Comparison of ENCODE assay signal across 8 cellular contexts in genomic region chr4:98260047-98260578, GRCh38. TPM values are rescaled to one million over a fixed set of nuclear protein-coding genes. Genes with fewer than 3 reads are reported as not detected.
A peak's percentile ranks its signal among the peaks of the same experiment; 100 is the strongest.
DNase-seq lines count a peak whose midpoint lies in the region; FAIRE-seq and TF ChIP-seq lines count a peak whose summit lies in the region.

No MANE protein-coding gene starts in this region.

- no peaks in the 10 kb centered on the region for H3K9me3 ChIP-seq in Karpas-422 (ENCODE audit: low read length)
- no peaks in the 10 kb centered on the region for H3K9me3 ChIP-seq in mucosa of rectum (ENCODE audit: control insufficient read depth in 2 of 2, low read length in 2 of 2)

- H3K4me2 ChIP-seq in Karpas-422 (ENCODE audit: low read depth, low read length, poor library complexity, severe bottlenecking), result peak overlapping the region; percentile 93

- H3K9ac ChIP-seq in Karpas-422 (ENCODE audit: low read length) (peak overlapping the region; percentile 87), mucosa of rectum (ENCODE audit: low read depth in 1 of 2, low read length in 2 of 2) (peak overlapping the region; percentile 96 to 98)

- peaks cover 55% of the 10 kb centered on the region for H3K79me2 ChIP-seq in Karpas-422 (ENCODE audit: low read length)

- H2AFZ ChIP-seq in Karpas-422 (ENCODE audit: low read length), result peak overlapping the region; percentile 95

- H3K4me1 ChIP-seq in Karpas-422 (ENCODE audit: low read length), result peaks cover 23% of the 10 kb centered on the region
- H3K4me1 ChIP-seq in mucosa of rectum (ENCODE audit: control insufficient read depth in 2 of 2, insufficient read depth in 2 of 2, low read length in 2 of 2), result peaks cover 16% of the 10 kb centered on the region in 2 donors

- peak; percentile 19 for DNase-seq in GM12891 (ENCODE audit: insufficient read length, low spot score)
- no peak for DNase-seq in H7
- peak; percentile 63 for DNase-seq in Karpas-422
- DNase-seq in activated CD4-positive, alpha-beta T cell treated with anti-CD3 and anti-CD28 coated beads for 24 hours (ENCODE audit: low read depth in 2 of 2), result peak; percentile 7 to 8
- DNase-seq in epithelial cell of prostate (ENCODE audit: low read depth, low spot score), result no peak
- peak; percentile 59 for DNase-seq in superior temporal gyrus (ENCODE audit: extremely low spot score)
- DNase-seq in DMS 273 (lab: John Stamatoyannopoulos, UW; ENCODE audit: unreplicated experiment), result no peak

- no peaks in the 10 kb centered on the region for H3K27me3 ChIP-seq in H7 (ENCODE audit: control insufficient read depth, insufficient read depth, low read length)
- peaks cover 4% of the 10 kb centered on the region; the same call in 1 of the 2 replicates for H3K27me3 ChIP-seq in Karpas-422 (ENCODE audit: low read length)
- no peaks in the 10 kb centered on the region for H3K27me3 ChIP-seq in mucosa of rectum (ENCODE audit: control insufficient read depth in 2 of 2, insufficient read depth in 2 of 2, low read length in 2 of 2)

- FAIRE-seq in GM12891 (lab: Jason Lieb, UNC), result no peak

- no peaks in the 10 kb centered on the region for H3K36me3 ChIP-seq in H7 (replicated peaks; ENCODE audit: control insufficient read depth, insufficient read depth, low read length)
- H3K36me3 ChIP-seq in Karpas-422 (ENCODE audit: insufficient read depth, low read length), result peaks cover 21% of the 10 kb centered on the region; the same call in 1 of the 2 replicates
- no peaks in the 10 kb centered on the region for H3K36me3 ChIP-seq in mucosa of rectum (ENCODE audit: control insufficient read depth in 2 of 2, insufficient read depth in 2 of 2, low read length in 2 of 2)

- H3K9me2 ChIP-seq in Karpas-422 (replicated peaks; ENCODE audit: insufficient read depth, low read length), result no peaks in the 10 kb centered on the region

- no peak for TF ChIP-seq POLR2A in GM12891 (IDR thresholded peaks at IDR 0.05; ENCODE audit: low read depth, low read length)

- H3K27ac ChIP-seq in Karpas-422 (ENCODE audit: low read length) (peak overlapping the region; percentile 48; the same call in 1 of the 2 replicates), epithelial cell of prostate (peak overlapping the region; percentile 93), mucosa of rectum (ENCODE audit: low read depth in 2 of 2, low read length in 2 of 2) (peak overlapping the region; percentile 98 to 99)

- peak overlapping the region; percentile 54 for H3K4me3 ChIP-seq in H7 (ENCODE audit: insufficient read depth, low read depth, low read length)
- H3K4me3 ChIP-seq in Karpas-422 (ENCODE audit: low read length), result peak overlapping the region; percentile 90
- peak overlapping the region; percentile 85 to 91 for H3K4me3 ChIP-seq in mucosa of rectum (ENCODE audit: low read length in 2 of 2)

- peaks cover 5% of the 10 kb centered on the region; the same call in 1 of the 2 replicates for H4K20me1 ChIP-seq in Karpas-422 (ENCODE audit: insufficient read depth, low read depth, low read length)

TF ChIP-seq in GM12891, 5 proteins besides CTCF, POLR2A, EP300 and RAD21:
- TF ChIP-seq SPI1 (IDR thresholded peaks at IDR 0.05; ENCODE audit: low read depth, low read length), result no peak
- TF ChIP-seq PAX5 (IDR thresholded peaks at IDR 0.05; ENCODE audit: insufficient read depth, low read length, severe bottlenecking), result no peak
- TF ChIP-seq POU2F2 (IDR thresholded peaks at IDR 0.05; ENCODE audit: low read depth, low read length), result no peak
- TF ChIP-seq TAF1 (IDR thresholded peaks at IDR 0.05; ENCODE audit: low read depth, low read length), result no peak
- TF ChIP-seq POLR2AphosphoS5 (IDR thresholded peaks at IDR 0.05; ENCODE audit: low read depth, low read length), result no peak

RNA-seq across cellular contexts. Expression of gene RAP1GDS1, which starts 1.1 kb away (rescaled TPM):
- polyA plus RNA-seq in GM12891 (2012; ENCODE audit: low read depth, missing spikeins), result 9.9 TPM
- 37.2 and 53.0 TPM in 2 replicates for total RNA-seq in H7 (2014; rRNA removed; shearing (Covaris generic))
- total RNA-seq in Karpas-422 (2014; rRNA removed; shearing (Covaris generic); ENCODE audit: low replicate concordance), result 77.9 and 141 TPM in 2 replicates

Comparison
In these comparisons a context has a peak if more than half of its experiments do, and no peak if none do; other contexts are left out.
1. DNase-seq: peak in GM12891 (single experiment), Karpas-422 (single experiment), activated CD4-positive, alpha-beta T cell treated with anti-CD3 and anti-CD28 coated beads for 24 hours (2 of 2) and superior temporal gyrus (single experiment); none in H7 (single experiment), epithelial cell of prostate (single experiment) and DMS 273 (single experiment).
2. H3K27ac ChIP-seq: peak in every context shown above with its lines; median percentile 98 in mucosa of rectum; 93 in epithelial cell of prostate; 48 in Karpas-422.
3. Peak in every context shown above with its lines, with median percentiles within 50 percentile points of each other: H3K4me3 ChIP-seq.